ENCODE assay signal across 10 cellular contexts in the genomic region with DNA sequence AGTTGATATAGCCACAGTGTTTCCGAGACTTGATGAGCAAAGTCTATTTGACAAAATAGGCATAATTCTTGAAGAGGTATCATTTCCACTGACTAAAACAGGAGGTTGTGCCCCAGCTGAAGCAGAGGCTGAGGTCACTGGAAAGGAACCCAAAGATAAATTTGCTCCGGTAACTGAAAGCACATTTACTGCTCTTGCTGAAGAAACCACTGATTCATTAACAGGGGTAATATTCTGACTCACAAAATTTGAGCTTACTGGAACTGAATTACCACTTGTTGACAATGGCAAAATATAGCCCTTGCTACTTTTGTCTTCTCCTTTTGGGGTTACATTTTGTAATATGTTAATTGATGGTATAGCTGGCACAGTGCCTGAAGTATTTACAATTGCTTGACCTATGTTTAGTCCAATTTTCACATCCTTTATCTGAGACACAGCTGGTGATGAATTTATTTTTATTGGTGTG. TPM values are rescaled to one million over a fixed set of nuclear protein-coding genes. Genes with fewer than 3 reads are reported as not detected.
DNase-seq lines count a peak whose midpoint lies in the region; ATAC-seq and TF ChIP-seq lines count a peak whose summit lies in the region.
"Had no signal": no experiment of that assay in that cellular context is flagged by ENCODE, and none has a peak within 500 bp of the region (broad histone marks: within the 10 kb centered on the region; RNA-seq: fewer than 3 reads in every experiment).

No MANE protein-coding gene starts in this region.

- 90 to 93% methylated on average over 2 of the region's 2 CpGs for WGBS in thyroid gland, 2 donors

- no peak overlapping the region for H3K27ac ChIP-seq in thyroid gland
- H3K27ac ChIP-seq: upper lobe of right lung had no signal

- TF ChIP-seq POLR2A in thyroid gland (IDR thresholded peaks at IDR 0.05): no peak

- peaks cover 45% of the 10 kb centered on the region for H3K36me3 Mint-ChIP-seq in activated T-helper 17 cell treated with anti-CD3 and anti-CD28 coated beads, Interleukin-2, amount 50 U/mL, for 72 hours (ENCODE audit: low read depth)

- no peaks in the 10 kb centered on the region for H3K9me3 Mint-ChIP-seq in activated T-helper 17 cell treated with anti-CD3 and anti-CD28 coated beads, Interleukin-2, amount 50 U/mL, for 72 hours
- H3K9me3 Mint-ChIP-seq: memory B cell had no signal

- peak overlapping the region; percentile 28 for H3K27ac Mint-ChIP-seq in activated T-helper 17 cell treated with anti-CD3 and anti-CD28 coated beads, Interleukin-2, amount 50 U/mL, for 72 hours
- H3K27ac Mint-ChIP-seq: memory B cell had no signal

- H3K9me3 ChIP-seq in thyroid gland: no peaks in the 10 kb centered on the region
- H3K9me3 ChIP-seq: upper lobe of right lung had no signal

- no peaks in the 10 kb centered on the region for H3K27me3 Mint-ChIP-seq in activated T-helper 17 cell treated with anti-CD3 and anti-CD28 coated beads, Interleukin-2, amount 50 U/mL, for 72 hours
- H3K27me3 Mint-ChIP-seq: memory B cell had no signal

- H3K36me3 ChIP-seq in thyroid gland: peaks cover 5 to 12% of the 10 kb centered on the region in 2 donors

- ATAC-seq in GM19372 (IDR thresholded peaks at IDR 0.05; ENCODE audit: low read depth, unreplicated experiment) (peak; percentile 75), HG02973 (IDR thresholded peaks at IDR 0.05; ENCODE audit: unreplicated experiment) (peak; percentile 83)
- peak; percentile 91 for ATAC-seq in activated T-helper 17 cell treated with anti-CD3 and anti-CD28 coated beads, Interleukin-2, amount 50 U/mL, for 72 hours (replicated peaks)
- ATAC-seq: upper lobe of right lung had no signal

- H3K4me1 ChIP-seq in thyroid gland: no peaks in the 10 kb centered on the region
- H3K4me1 ChIP-seq: upper lobe of right lung had no signal

- DNase-seq in GM12864 (ENCODE audit: low read depth): peak; percentile 55
- no peak for DNase-seq in thyroid gland
- DNase-seq in glomerular visceral epithelial cell (ENCODE audit: extremely low spot score): no peak
- DNase-seq in NCI-H2107 (lab: John Stamatoyannopoulos, UW): no peak
- DNase-seq in midbrain (lab: John Stamatoyannopoulos, UW): no peak
- DNase-seq: upper lobe of right lung had no signal

- H3K4me3 ChIP-seq in GM12864 (ENCODE audit: low read depth, low read length): no peak overlapping the region; the same call in 1 of the 2 replicates
- no peak overlapping the region for H3K4me3 ChIP-seq in thyroid gland (replicated peaks in 1 of 3)
- H3K4me3 ChIP-seq: upper lobe of right lung had no signal

- TF ChIP-seq CTCF in GM12864 (IDR thresholded peaks at IDR 0.05; ENCODE audit: low read depth, low read length, missing control alignments) (no peak), thyroid gland (IDR thresholded peaks at IDR 0.05) (no peak)

- H3K27me3 ChIP-seq in thyroid gland: no peaks in the 10 kb centered on the region
- H3K27me3 ChIP-seq: upper lobe of right lung had no signal

- H3K4me1 Mint-ChIP-seq in activated T-helper 17 cell treated with anti-CD3 and anti-CD28 coated beads, Interleukin-2, amount 50 U/mL, for 72 hours: no peaks in the 10 kb centered on the region

- peak overlapping the region; percentile 18 for H3K4me3 Mint-ChIP-seq in activated T-helper 17 cell treated with anti-CD3 and anti-CD28 coated beads, Interleukin-2, amount 50 U/mL, for 72 hours
- H3K4me3 Mint-ChIP-seq: memory B cell had no signal

- intact Hi-C loops in thyroid gland (cut with DNase I): no loop called here

RNA-seq across cellular contexts. Expression of a gene that starts 30.2 kb away (rescaled TPM):
- total RNA-seq in activated T-helper 17 cell treated with anti-CD3 and anti-CD28 coated beads, Interleukin-2, amount 50 U/mL, for 72 hours: not detected
- not detected for total RNA-seq in thyroid gland
- total RNA-seq: upper lobe of right lung had no signal
